1 cellular context compared by ENCODE assay signal in genomic region chr3:119323401-119324107, GRCh38.
TF ChIP-seq lines count a peak whose summit lies in the region.

No MANE protein-coding gene starts in this region.

TF ChIP-seq in IMR-90, 13 proteins besides CTCF, POLR2A, EP300 and RAD21 (continued from another document):
- TF ChIP-seq CEBPB (IDR thresholded peaks at IDR 0.05; ENCODE audit: low read depth, low read length) (no peak), RCOR1 (IDR thresholded peaks at IDR 0.05; ENCODE audit: insufficient replicate concordance, low read length) (no peak)
TF ChIP-seq in IMR-90: peak in this region for 0.
